ENCODE assay signal across 14 cellular contexts in genomic region chr1:230857077-230857476, GRCh38.
DNase-seq lines count a peak whose midpoint lies in the region; ATAC-seq lines count a peak whose summit lies in the region.
"Had no signal": no experiment of that assay in that cellular context is flagged by ENCODE, and none has a peak within 500 bp of the region (broad histone marks: within the 10 kb centered on the region; RNA-seq: fewer than 3 reads in every experiment).

No MANE protein-coding gene starts in this region.

- no peak for ATAC-seq in HG02798 (IDR thresholded peaks at IDR 0.05; ENCODE audit: poor library complexity, unreplicated experiment)
- ATAC-seq: effector memory CD8-positive, alpha-beta T cell; heart right ventricle had no signal

- peak; percentile 88 for DNase-seq in Ammon's horn (ENCODE audit: low spot score)
- peak in 47 of 51 donors; percentile 30 to 90 (median 67) for DNase-seq in hypothalamus (lab: John Stamatoyannopoulos, UW)
- DNase-seq in posterior cingulate gyrus = peak; percentile 52 to 96 (median 75)
- DNase-seq in HUDEP-2 (lab: John Stamatoyannopoulos, UW; ENCODE audit: unreplicated experiment in 76 of 76) = no peak
- no peak for DNase-seq in NCI-H345 treated with DMSO at 0.1 percent for 48 hours (lab: John Stamatoyannopoulos, UW; ENCODE audit: unreplicated experiment)
- no peak for DNase-seq in activated naive CD4-positive, alpha-beta T cell (lab: John Stamatoyannopoulos, UW)
- DNase-seq: activated naive CD8-positive, alpha-beta T cell treated with anti-CD3 and anti-CD28 coated beads, Interleukin-2, amount 10 ng/mL, durations not matched to agents 7 days and 5 days; DMS79; effector memory CD8-positive, alpha-beta T cell; heart right ventricle; NCI-H1417; NCI-H526 had no signal

- intact Hi-C loops in posterior cingulate gyrus (cut with DNase I) = loop anchor here (5.0 kb wide), 1 partner anchor 35 kb away; no protein-coding TSS in a partner anchor

- peak overlapping the region; percentile 86 for H3K27ac ChIP-seq in angular gyrus (ENCODE audit: low read depth, low read length)

Comparison
In these comparisons a context has a peak if more than half of its experiments do, and no peak if none do; other contexts are left out.
1. DNase-seq: peak in Ammon's horn (single experiment), hypothalamus (47 of 51) and posterior cingulate gyrus (10 of 10); none in HUDEP-2 (0 of 76), NCI-H345 treated with DMSO at 0.1 percent for 48 hours (single experiment) and activated naive CD4-positive, alpha-beta T cell (0 of 4).